Comparison of ENCODE assay signal across 8 cellular contexts in genomic region chrX:53320543-53321215, GRCh38. TPM values are rescaled to one million over a fixed set of nuclear protein-coding genes. Genes with fewer than 3 reads are reported as not detected.
A peak's percentile ranks its signal among the peaks of the same experiment; 100 is the strongest.
DNase-seq lines count a peak whose midpoint lies in the region; ATAC-seq and TF ChIP-seq lines count a peak whose summit lies in the region.

No MANE protein-coding gene starts in this region.

- peaks cover 14% of the 10 kb centered on the region for H3K4me1 Mint-ChIP-seq in T-helper 17 cell

- no peak overlapping the region for H4K8ac ChIP-seq in neuronal stem cell (ENCODE audit: low read depth, low read length)

- H3K23ac ChIP-seq in neuronal stem cell (ENCODE audit: low read depth, low read length, poor library complexity), result no peak overlapping the region

- H3K27ac ChIP-seq in esophagus squamous epithelium (peak overlapping the region in 2 of 4 donors; percentile 30 to 52), neuronal stem cell (replicated peaks; ENCODE audit: low read length) (no peak overlapping the region)

- H3K4me3 ChIP-seq in esophagus squamous epithelium, result peak overlapping the region; percentile 53 to 72 (median 59)
- peak overlapping the region; percentile 43 to 80 for H3K4me3 ChIP-seq in neuronal stem cell (ENCODE audit: low read length in 2 of 2)

- H3K27me3 ChIP-seq in esophagus squamous epithelium, result peaks cover 0 to 13% (median 6%) of the 10 kb centered on the region in 4 donors
- H3K27me3 ChIP-seq in neuronal stem cell (ENCODE audit: control insufficient read depth in 3 of 3, insufficient read depth in 3 of 3, low read depth in 1 of 3, low read length in 3 of 3), result peaks cover 11 to 53% (median 46%) of the 10 kb centered on the region in 3 experiments

- H2BK120ac ChIP-seq in neuronal stem cell (ENCODE audit: low read depth, low read length), result no peak overlapping the region

- no peak overlapping the region for H2BK12ac ChIP-seq in neuronal stem cell (ENCODE audit: low read length)

- peaks cover 2% of the 10 kb centered on the region for H3K79me1 ChIP-seq in neuronal stem cell (ENCODE audit: low read depth, low read length)

- peak; percentile 44 for ATAC-seq in T-helper 17 cell
- no peak for ATAC-seq in GM21786 (IDR thresholded peaks at IDR 0.05; ENCODE audit: unreplicated experiment)
- ATAC-seq in GM21717 (IDR thresholded peaks at IDR 0.05; ENCODE audit: unreplicated experiment), result no peak

- 0% methylated on average over 2 of the region's 71 CpGs; no CpG with 5 or more reads in 1 of the 2 donors for WGBS in esophagus squamous epithelium, 2 donors
- WGBS in neuronal stem cell (ENCODE audit: extremely low coverage in 2 of 2, insufficient read length in 2 of 2, insufficient replicate concordance in 1 of 2), 2 donors, result no CpG with 5 or more reads among the region's 71 CpGs

- H3K9ac ChIP-seq in ES-I3 (ENCODE audit: low read depth, low read length) (peak overlapping the region; percentile 44; the same call in 1 of the 2 replicates), neuronal stem cell (ENCODE audit: low read depth, low read length, poor library complexity) (peak overlapping the region; percentile 77)

- H2AK5ac ChIP-seq in neuronal stem cell (ENCODE audit: low read depth, low read length), result no peak overlapping the region

- H3K4ac ChIP-seq in neuronal stem cell (ENCODE audit: low read length), result no peak overlapping the region

- peak overlapping the region; percentile 89 for H3K4me2 ChIP-seq in neuronal stem cell (ENCODE audit: insufficient read depth, low read length, poor library complexity, severe bottlenecking)

- no peak overlapping the region for H4K91ac ChIP-seq in neuronal stem cell (ENCODE audit: low read depth, low read length, poor library complexity)

- no peak overlapping the region for H2BK15ac ChIP-seq in neuronal stem cell (ENCODE audit: low read length)

- intact Hi-C loops in esophagus squamous epithelium (cut with DNase I), result no loop called here

- H3K4me1 ChIP-seq in ES-I3 (ENCODE audit: insufficient read depth, low read length) (peaks cover 28% of the 10 kb centered on the region; the same call in 1 of the 2 replicates), esophagus squamous epithelium (peaks cover 0 to 33% (median 6%) of the 10 kb centered on the region in 3 donors), neuronal stem cell (ENCODE audit: control insufficient read depth in 2 of 2, insufficient read depth in 1 of 2, low read depth in 1 of 2, low read length in 2 of 2) (peaks cover 0 to 3% of the 10 kb centered on the region in 2 donors)

- peak overlapping the region; percentile 64 for H3K18ac ChIP-seq in neuronal stem cell (ENCODE audit: low read length)

- peak; percentile 4 to 13 (median 9) for DNase-seq in T-helper 17 cell
- no peak for DNase-seq in esophagus squamous epithelium (lab: John Stamatoyannopoulos, UW)
- DNase-seq in neuronal stem cell (ENCODE audit: low spot score), result no peak
- DNase-seq in GM19240 (ENCODE audit: insufficient read length, low spot score), result no peak
- no peak for DNase-seq in NCI-H446 (lab: John Stamatoyannopoulos, UW)

- H3K36me3 ChIP-seq in ES-I3 (ENCODE audit: insufficient read depth, low read length) (no peaks in the 10 kb centered on the region), esophagus squamous epithelium (no peaks in the 10 kb centered on the region), neuronal stem cell (replicated peaks in 1 of 2; ENCODE audit: control insufficient read depth in 2 of 2, insufficient read depth in 2 of 2, low read length in 2 of 2) (no peaks in the 10 kb centered on the region)

- peak overlapping the region; percentile 14 for H3K27ac Mint-ChIP-seq in T-helper 17 cell

- TF ChIP-seq CTCF in esophagus squamous epithelium (IDR thresholded peaks at IDR 0.05), result no peak

- no peak for TF ChIP-seq POLR2A in esophagus squamous epithelium (IDR thresholded peaks at IDR 0.05)

- H3K14ac ChIP-seq in neuronal stem cell (ENCODE audit: low read length), result no peak overlapping the region

- H2AFZ ChIP-seq in neuronal stem cell (ENCODE audit: low read length), result peak overlapping the region; percentile 83

- H3K27me3 Mint-ChIP-seq in T-helper 17 cell, result peaks cover 27% of the 10 kb centered on the region

- H2BK5ac ChIP-seq in neuronal stem cell (ENCODE audit: low read length), result no peak overlapping the region

- H3K4me3 Mint-ChIP-seq in T-helper 17 cell, result peak overlapping the region; percentile 77

- H3K36me3 Mint-ChIP-seq in T-helper 17 cell (ENCODE audit: low read depth), result peaks cover 3% of the 10 kb centered on the region

- H3K9me3 ChIP-seq in ES-I3 (ENCODE audit: control insufficient read depth, insufficient read depth, low read length) (no peaks in the 10 kb centered on the region), T-helper 17 cell (ENCODE audit: control insufficient read depth, low read length, poor library complexity, severe bottlenecking) (no peaks in the 10 kb centered on the region), esophagus squamous epithelium (no peaks in the 10 kb centered on the region), neuronal stem cell (replicated peaks in 1 of 2; ENCODE audit: control insufficient read depth in 2 of 2, insufficient read depth in 1 of 2, low read depth in 1 of 2, low read length in 2 of 2) (no peaks in the 10 kb centered on the region)

RNA-seq across cellular contexts. Expression of gene IQSEC2, which starts 39.3 kb away (rescaled TPM):
- total RNA-seq in T-helper 17 cell (1 to 10 TPM; 1.9 TPM), esophagus squamous epithelium (10 to 100 TPM in 3 of 4 donors, 1 to 10 TPM in 1; 6.9 to 12.7 (median 10.4) TPM)
- polyA plus RNA-seq in neuronal stem cell (2013, experiment 1 of 2), result 12.5 TPM
- polyA plus RNA-seq in neuronal stem cell (2013, experiment 2 of 2), result 13.1 TPM

Comparison
In these comparisons a context has a peak if more than half of its experiments do, and no peak if none do; other contexts are left out.
1. DNase-seq: peak in T-helper 17 cell (3 of 3); none in esophagus squamous epithelium (single experiment), neuronal stem cell (single experiment), GM19240 (single experiment) and NCI-H446 (0 of 2).